In genomic region chr2:39481611-39482010, GRCh38 we compare ENCODE assay signal across 1 cellular context.
TF ChIP-seq lines count a peak whose summit lies in the region.

No MANE protein-coding gene starts in this region.

TF ChIP-seq in SK-N-SH, 30 proteins besides CTCF, POLR2A, EP300 and RAD21 (continued from another document):
- no peak for TF ChIP-seq REST (IDR thresholded peaks at IDR 0.05; ENCODE audit: low read depth, low read length)
- TF ChIP-seq IRF3 (IDR thresholded peaks at IDR 0.05; ENCODE audit: low read depth, low read length), result no peak
- no peak for TF ChIP-seq MEF2A (IDR thresholded peaks at IDR 0.05; ENCODE audit: borderline replicate concordance, low read depth)
- peak; percentile 42 for TF ChIP-seq PBX3 (IDR thresholded peaks at IDR 0.05)
- peak; percentile 11; the same call in 1 of the 2 replicates for TF ChIP-seq ZBTB33 (IDR thresholded peaks at IDR 0.05; ENCODE audit: borderline replicate concordance, low read depth)
- TF ChIP-seq GABPA (IDR thresholded peaks at IDR 0.05; ENCODE audit: low read depth), result no peak
- TF ChIP-seq ELF1 (IDR thresholded peaks at IDR 0.05), result peak; percentile 45; the same call in 1 of the 2 replicates
- no peak for TF ChIP-seq RFX5 (IDR thresholded peaks at IDR 0.05; ENCODE audit: low read length)
- TF ChIP-seq FOXM1 (IDR thresholded peaks at IDR 0.05; ENCODE audit: low read depth), result no peak
